Comparison of ENCODE assay signal across 27 cellular contexts in genomic region chr7:152710134-152710404, GRCh38.
"Had no signal": no experiment of that assay in that cellular context is flagged by ENCODE, and none has a peak within 500 bp of the region (broad histone marks: within the 10 kb centered on the region; RNA-seq: fewer than 3 reads in every experiment).

No MANE protein-coding gene starts in this region.

- H3K4me3 Mint-ChIP-seq: activated CD4-positive, alpha-beta memory T cell treated with anti-CD3 and anti-CD28 coated beads for 36 hours; activated CD4-positive, alpha-beta T cell treated with anti-CD3 and anti-CD28 coated beads, Interleukin-2, amount 10 ng/mL, durations not matched to agents 24 days and 14 days; activated naive CD4-positive, alpha-beta T cell treated with anti-CD3 and anti-CD28 coated beads for 36 hours; activated naive CD8-positive, alpha-beta T cell treated with anti-CD3 and anti-CD28 coated beads for 36 hours; activated T-helper 1 cell treated with anti-CD3 and anti-CD28 coated beads, Interleukin-12 subunit alpha, Interleukin-12 subunit beta, Interleukin-2, Interleukin-4 antibody, amounts not matched to agents 30 ng/mL and 10 ng/mL and 1 ng/mL, durations not matched to agents 14 hours and 24 hours and 36 hours; effector memory CD8-positive, alpha-beta T cell; immature natural killer cell; mesothelial cell of epicardium; naive B cell had no signal

- DNase-seq: activated CD4-positive, alpha-beta memory T cell treated with anti-CD3 and anti-CD28 coated beads for 36 hours; activated CD4-positive, alpha-beta T cell treated with anti-CD3 and anti-CD28 coated beads, Interleukin-2, amount 10 ng/mL, durations not matched to agents 24 days and 14 days; activated CD4-positive, CD25-positive, alpha-beta regulatory T cell treated with anti-CD3 and anti-CD28 coated beads, Interleukin-2, amount 50 U/mL, for 72 hours; activated CD8-positive, alpha-beta memory T cell treated with anti-CD3 and anti-CD28 coated beads, Interleukin-2, amount 50 U/mL, for 4 hours; activated effector memory CD4-positive, alpha-beta T cell treated with anti-CD3 and anti-CD28 coated beads, Interleukin-2, amount 50 U/mL, for 16 hours; activated naive CD4-positive, alpha-beta T cell treated with anti-CD3 and anti-CD28 coated beads for 36 hours; activated naive CD8-positive, alpha-beta T cell treated with anti-CD3 and anti-CD28 coated beads for 36 hours; activated T-cell treated with anti-CD3 and anti-CD28 coated beads, Interleukin-2, amount 50 U/mL, for 1 hour; aorta; brain microvascular endothelial cell; dorsolateral prefrontal cortex; effector memory CD8-positive, alpha-beta T cell; heart left ventricle; hypothalamus; immature natural killer cell; kidney; naive B cell; nucleus accumbens; psoas muscle; right cardiac atrium; stimulated activated CD4-positive, alpha-beta T cell treated with anti-CD3 and anti-CD28 coated beads, Interleukin-4, amount 100 ng/mL, for 1 hour; stimulated activated naive CD8-positive, alpha-beta T cell treated with anti-CD3 and anti-CD28 coated beads, Interleukin-15, Interleukin-2, amounts not matched to agents 100 U/mL and 50 U/mL, for 24 hours; T-helper 2 cell; testis; transverse colon had no signal

- H3K9me3 Mint-ChIP-seq: activated CD4-positive, alpha-beta T cell treated with anti-CD3 and anti-CD28 coated beads, Interleukin-2, amount 10 ng/mL, durations not matched to agents 24 days and 14 days; effector memory CD8-positive, alpha-beta T cell had no signal

- ATAC-seq: effector memory CD8-positive, alpha-beta T cell; heart left ventricle; psoas muscle; right cardiac atrium; stimulated activated naive CD8-positive, alpha-beta T cell treated with anti-CD3 and anti-CD28 coated beads, Interleukin-15, Interleukin-2, amounts not matched to agents 100 U/mL and 50 U/mL, for 24 hours had no signal

- H3K36me3 Mint-ChIP-seq: activated CD4-positive, alpha-beta memory T cell treated with anti-CD3 and anti-CD28 coated beads for 36 hours; activated naive CD8-positive, alpha-beta T cell treated with anti-CD3 and anti-CD28 coated beads for 36 hours; immature natural killer cell; mesothelial cell of epicardium; naive B cell had no signal

- H3K27ac Mint-ChIP-seq: activated CD4-positive, alpha-beta memory T cell treated with anti-CD3 and anti-CD28 coated beads for 36 hours; activated CD4-positive, alpha-beta T cell treated with anti-CD3 and anti-CD28 coated beads, Interleukin-2, amount 10 ng/mL, durations not matched to agents 24 days and 14 days; activated naive CD4-positive, alpha-beta T cell treated with anti-CD3 and anti-CD28 coated beads for 36 hours; activated naive CD8-positive, alpha-beta T cell treated with anti-CD3 and anti-CD28 coated beads for 36 hours; activated T-helper 1 cell treated with anti-CD3 and anti-CD28 coated beads, Interleukin-12 subunit alpha, Interleukin-12 subunit beta, Interleukin-2, Interleukin-4 antibody, amounts not matched to agents 30 ng/mL and 10 ng/mL and 1 ng/mL, durations not matched to agents 14 hours and 24 hours and 36 hours; effector memory CD8-positive, alpha-beta T cell; mesothelial cell of epicardium had no signal

- H3K27me3 Mint-ChIP-seq: activated CD4-positive, alpha-beta memory T cell treated with anti-CD3 and anti-CD28 coated beads for 36 hours; activated CD4-positive, alpha-beta T cell treated with anti-CD3 and anti-CD28 coated beads, Interleukin-2, amount 10 ng/mL, durations not matched to agents 24 days and 14 days had no signal

- H3K4me1 Mint-ChIP-seq: activated CD4-positive, alpha-beta T cell treated with anti-CD3 and anti-CD28 coated beads, Interleukin-2, amount 10 ng/mL, durations not matched to agents 24 days and 14 days; immature natural killer cell had no signal
